ENCODE assay signal across 9 cellular contexts in genomic region chr12:133081408-133081806, GRCh38. TPM values are rescaled to one million over a fixed set of nuclear protein-coding genes. Genes with fewer than 3 reads are reported as not detected.
DNase-seq lines count a peak whose midpoint lies in the region; ATAC-seq and TF ChIP-seq lines count a peak whose summit lies in the region.
"Had no signal": no experiment of that assay in that cellular context is flagged by ENCODE, and none has a peak within 500 bp of the region (broad histone marks: within the 10 kb centered on the region; RNA-seq: fewer than 3 reads in every experiment).

No MANE protein-coding gene starts in this region.

- peak overlapping the region; percentile 84 for H3K4me2 ChIP-seq in skeletal muscle satellite cell (ENCODE audit: low read length)

- H3K36me3 Mint-ChIP-seq in stimulated activated naive B cell treated with anti-CD40 and anti-IgM and Interleukin-4, amounts not matched to agents 10 μg/mL and 1 μg/mL and 100 μg/mL, for 72 hours, result peaks cover 47 to 65% of the 10 kb centered on the region in 2 donors

- H3K36me3 ChIP-seq in heart right ventricle (peaks cover 0 to 49% (median 41%) of the 10 kb centered on the region in 9 donors), skeletal muscle satellite cell (ENCODE audit: insufficient read depth, low read length) (peaks cover 52% of the 10 kb centered on the region)

- no peaks in the 10 kb centered on the region for H3K27me3 Mint-ChIP-seq in stimulated activated naive B cell treated with anti-CD40 and anti-IgM and Interleukin-4, amounts not matched to agents 10 μg/mL and 1 μg/mL and 100 μg/mL, for 72 hours

- peaks cover 0 to 18% (median 11%) of the 10 kb centered on the region in 9 donors for H3K4me1 ChIP-seq in heart right ventricle
- H3K4me1 ChIP-seq in skeletal muscle satellite cell (ENCODE audit: control insufficient read depth, insufficient read depth, low read length), result no peaks in the 10 kb centered on the region

- no peak overlapping the region for H3K4me3 Mint-ChIP-seq in stimulated activated naive B cell treated with anti-CD40 and anti-IgM and Interleukin-4, amounts not matched to agents 10 μg/mL and 1 μg/mL and 100 μg/mL, for 72 hours

- H3K4me1 Mint-ChIP-seq in stimulated activated naive B cell treated with anti-CD40 and anti-IgM and Interleukin-4, amounts not matched to agents 10 μg/mL and 1 μg/mL and 100 μg/mL, for 72 hours, result peaks cover 9 to 17% of the 10 kb centered on the region in 2 donors

- H3K4me3 ChIP-seq in heart right ventricle (peak overlapping the region; percentile 74 to 97 (median 80)), skeletal muscle satellite cell (ENCODE audit: low read length) (peak overlapping the region; percentile 86)

- H3K27ac ChIP-seq in heart right ventricle, result peak overlapping the region in 9 of 10 donors; percentile 94 to 99 (median 96)

- DNase-seq in NCI-H82 (lab: John Stamatoyannopoulos, UW) (peak; percentile 37), NCI-H82 treated with DMSO at 0.1 percent for 48 hours (lab: John Stamatoyannopoulos, UW; ENCODE audit: unreplicated experiment) (no peak), SK-N-DZ (ENCODE audit: low spot score) (peak; percentile 34), heart right ventricle (peak in 1 of 2 donors; percentile 11), iPS-NIHi11 (ENCODE audit: low spot score) (no peak)
- no peak for DNase-seq in stimulated activated naive B cell treated with anti-CD40 and anti-IgM and Interleukin-4, amounts not matched to agents 10 μg/mL and 1 μg/mL and 100 μg/mL, for 72 hours
- DNase-seq: stimulated activated CD4-positive, alpha-beta T cell treated with anti-CD3 and anti-CD28 coated beads, Interleukin-2, amount 100 ng/mL, for 24 hours had no signal

- TF ChIP-seq CTCF in heart right ventricle (IDR thresholded peaks at IDR 0.05), result no peak

- H3K27ac Mint-ChIP-seq in stimulated activated naive B cell treated with anti-CD40 and anti-IgM and Interleukin-4, amounts not matched to agents 10 μg/mL and 1 μg/mL and 100 μg/mL, for 72 hours, result no peak overlapping the region

- H3K27me3 ChIP-seq in heart right ventricle, result no peaks in the 10 kb centered on the region
- no peaks in the 10 kb centered on the region for H3K27me3 ChIP-seq in skeletal muscle satellite cell (ENCODE audit: control insufficient read depth, insufficient read depth, low read length)

- intact Hi-C loops in heart right ventricle (cut with DNase I), result loop anchor here in 5 of 10 donors (2.0 to 5.0 kb wide), 5 partner anchors 44 to 95 kb away; partner anchors contain the start of genes ZNF10 (in 2 of the 5), ZNF84 (in 2 of the 5), ZNF891 (in 2 of the 5) and ZNF26 (in 1 of the 5)

- ATAC-seq in heart right ventricle, result no peak
- no peak for ATAC-seq in HG02623 (IDR thresholded peaks at IDR 0.05; ENCODE audit: unreplicated experiment)
- no peak for ATAC-seq in stimulated activated naive B cell treated with anti-CD40 and anti-IgM and Interleukin-4, amounts not matched to agents 10 μg/mL and 1 μg/mL and 100 μg/mL, for 72 hours (replicated peaks)

- H3K9me3 ChIP-seq in heart right ventricle (peaks cover 0 to 88% (median 71%) of the 10 kb centered on the region in 11 donors), skeletal muscle satellite cell (replicated peaks; ENCODE audit: low read length) (peaks cover 48% of the 10 kb centered on the region)

- 54 to 60% methylated on average over 9 of the region's 9 CpGs for WGBS in heart right ventricle, 2 donors

- H3K9ac ChIP-seq in skeletal muscle satellite cell (ENCODE audit: low read depth, low read length), result peak overlapping the region; percentile 44

- peaks cover 29 to 31% of the 10 kb centered on the region in 2 donors for H3K9me3 Mint-ChIP-seq in stimulated activated naive B cell treated with anti-CD40 and anti-IgM and Interleukin-4, amounts not matched to agents 10 μg/mL and 1 μg/mL and 100 μg/mL, for 72 hours

RNA-seq across cellular contexts. Expression of gene ZNF140, which starts 0.7 kb away (rescaled TPM):
- polyA plus RNA-seq in SK-N-DZ (2014; cell fraction: cytosol; rRNA removed), result 22.1 and 24.3 TPM in 2 replicates
- polyA plus RNA-seq in SK-N-DZ (2014; cell fraction: nucleus; rRNA removed), result 22.6 and 24.0 TPM in 2 replicates
- 10 to 100 TPM in 2 of 10 donors, 1 to 10 TPM in 8; 6.8 to 10.5 (median 9.1) TPM for total RNA-seq in heart right ventricle
- 10 to 100 TPM in 1 of 2 donors, 1 to 10 TPM in 1; 8.6 to 11.9 TPM for polyA plus RNA-seq in heart right ventricle
- total RNA-seq in skeletal muscle satellite cell (2012; rRNA removed), result 16.4 and 17.0 TPM in 2 replicates

RNA-seq across cellular contexts. Expression of gene ZNF84, which starts 44.1 kb away (rescaled TPM):
- 61.7 and 67.4 TPM in 2 replicates for polyA plus RNA-seq in SK-N-DZ (2014; cell fraction: cytosol; rRNA removed)
- polyA plus RNA-seq in SK-N-DZ (2014; cell fraction: nucleus; rRNA removed), result 121 and 140 TPM in 2 replicates
- total RNA-seq in heart right ventricle, result 10 to 100 TPM; 13.3 to 23.0 (median 18.3) TPM
- 10 to 100 TPM in 1 of 2 donors, 1 to 10 TPM in 1; 4.6 to 12.0 TPM for polyA plus RNA-seq in heart right ventricle
- 19.0 and 21.5 TPM in 2 replicates for total RNA-seq in skeletal muscle satellite cell (2012; rRNA removed)

RNA-seq across cellular contexts. Expression of gene ZNF891, which starts 48.7 kb away (rescaled TPM):
- polyA plus RNA-seq in SK-N-DZ (2014; cell fraction: cytosol; rRNA removed), result 5.6 and 7.7 TPM in 2 replicates
- polyA plus RNA-seq in SK-N-DZ (2014; cell fraction: nucleus; rRNA removed), result 10.1 and 15.8 TPM in 2 replicates
- 1 to 10 TPM in 3 of 10 donors, under 1 TPM in 7; 0.64 to 1.2 (median 0.88) TPM for total RNA-seq in heart right ventricle
- polyA plus RNA-seq in heart right ventricle, result 1 to 10 TPM in 1 of 2 donors, under 1 TPM in 1; 0.23 to 1.0 TPM
- 0.76 and 0.87 TPM in 2 replicates for total RNA-seq in skeletal muscle satellite cell (2012; rRNA removed)

RNA-seq across cellular contexts. Expression of gene ZNF10, which starts 49.0 kb away (rescaled TPM):
- 7.0 and 15.6 TPM in 2 replicates for polyA plus RNA-seq in SK-N-DZ (2014; cell fraction: cytosol; rRNA removed)
- polyA plus RNA-seq in SK-N-DZ (2014; cell fraction: nucleus; rRNA removed), result 21.0 and 23.8 TPM in 2 replicates
- 10 to 100 TPM in 2 of 10 donors, 1 to 10 TPM in 8; 6.5 to 10.5 (median 9.5) TPM for total RNA-seq in heart right ventricle
- 1 to 10 TPM; 3.1 to 8.8 TPM for polyA plus RNA-seq in heart right ventricle
- total RNA-seq in skeletal muscle satellite cell (2012; rRNA removed), result 2.0 and 3.3 TPM in 2 replicates

Comparison
In these comparisons a context has a peak if more than half of its experiments do, and no peak if none do; other contexts are left out.
1. DNase-seq: peak in NCI-H82 (single experiment) and SK-N-DZ (single experiment); none in NCI-H82 treated with DMSO at 0.1 percent for 48 hours (single experiment), iPS-NIHi11 (single experiment) and stimulated activated naive B cell treated with anti-CD40 and anti-IgM and Interleukin-4, amounts not matched to agents 10 μg/mL and 1 μg/mL and 100 μg/mL, for 72 hours (single experiment).